1 cellular context compared by ENCODE assay signal in genomic region chr17:50903604-50904521, GRCh38.
A peak's percentile ranks its signal among the peaks of the same experiment; 100 is the strongest.
TF ChIP-seq lines count a peak whose summit lies in the region.

No MANE protein-coding gene starts in this region.

TF ChIP-seq in HepG2, 621 proteins besides CTCF, POLR2A, EP300 and RAD21 (continued from another document):
- TF ChIP-seq THAP9 (CRISPR knock-in tag; IDR thresholded peaks at IDR 0.05; ENCODE audit: borderline replicate concordance): no peak
- TF ChIP-seq IRX3 (CRISPR knock-in tag; IDR thresholded peaks at IDR 0.05; ENCODE audit: borderline replicate concordance, low read depth): no peak
- TF ChIP-seq ZNF629 (CRISPR knock-in tag; conservative IDR thresholded peaks at IDR 0.05): peak; percentile 85
- TF ChIP-seq ZFP36 (IDR thresholded peaks at IDR 0.05; ENCODE audit: borderline replicate concordance, low read depth, low read length, partially characterized antibody): no peak
- TF ChIP-seq ZUFSP (CRISPR knock-in tag; IDR thresholded peaks at IDR 0.05; ENCODE audit: borderline replicate concordance): no peak
- TF ChIP-seq, protein P1, sequence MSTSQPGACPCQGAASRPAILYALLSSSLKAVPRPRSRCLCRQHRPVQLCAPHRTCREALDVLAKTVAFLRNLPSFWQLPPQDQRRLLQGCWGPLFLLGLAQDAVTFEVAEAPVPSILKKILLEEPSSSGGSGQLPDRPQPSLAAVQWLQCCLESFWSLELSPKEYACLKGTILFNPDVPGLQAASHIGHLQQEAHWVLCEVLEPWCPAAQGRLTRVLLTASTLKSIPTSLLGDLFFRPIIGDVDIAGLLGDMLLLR (CRISPR knock-in tag; IDR thresholded peaks at IDR 0.05): no peak
- no peak for TF ChIP-seq RXRA (CRISPR knock-in tag; IDR thresholded peaks at IDR 0.05)
- TF ChIP-seq MBNL3 (CRISPR knock-in tag; conservative IDR thresholded peaks at IDR 0.05): no peak
- TF ChIP-seq PHF5A (CRISPR knock-in tag; IDR thresholded peaks at IDR 0.05; ENCODE audit: low read depth, unreplicated experiment): no peak
- TF ChIP-seq ZFP82 (CRISPR knock-in tag; IDR thresholded peaks at IDR 0.05; ENCODE audit: borderline replicate concordance): 0 out of 2 replicates have a peak, but pooled peaks have one; percentile 8
- no peak for TF ChIP-seq ATF2 (CRISPR knock-in tag; IDR thresholded peaks at IDR 0.05)
- no peak for TF ChIP-seq NKX3-1 (CRISPR knock-in tag; IDR thresholded peaks at IDR 0.05)
- TF ChIP-seq ZNF326 (CRISPR knock-in tag; IDR thresholded peaks at IDR 0.05; ENCODE audit: borderline replicate concordance): no peak
- no peak for TF ChIP-seq ZNF383 (CRISPR knock-in tag; IDR thresholded peaks at IDR 0.05; ENCODE audit: borderline replicate concordance)
- TF ChIP-seq ZNF496 (CRISPR knock-in tag; IDR thresholded peaks at IDR 0.05; ENCODE audit: insufficient replicate concordance): no peak
- no peak for TF ChIP-seq ZNF260 (CRISPR knock-in tag; IDR thresholded peaks at IDR 0.05; ENCODE audit: borderline replicate concordance, low read depth)
- TF ChIP-seq MXI1 (IDR thresholded peaks at IDR 0.05; ENCODE audit: borderline replicate concordance, low read depth, low read length): no peak
- TF ChIP-seq CHCHD3 (CRISPR knock-in tag; IDR thresholded peaks at IDR 0.05): no peak
- no peak for TF ChIP-seq TERF1 (CRISPR knock-in tag; IDR thresholded peaks at IDR 0.05)
- TF ChIP-seq, protein P2, sequence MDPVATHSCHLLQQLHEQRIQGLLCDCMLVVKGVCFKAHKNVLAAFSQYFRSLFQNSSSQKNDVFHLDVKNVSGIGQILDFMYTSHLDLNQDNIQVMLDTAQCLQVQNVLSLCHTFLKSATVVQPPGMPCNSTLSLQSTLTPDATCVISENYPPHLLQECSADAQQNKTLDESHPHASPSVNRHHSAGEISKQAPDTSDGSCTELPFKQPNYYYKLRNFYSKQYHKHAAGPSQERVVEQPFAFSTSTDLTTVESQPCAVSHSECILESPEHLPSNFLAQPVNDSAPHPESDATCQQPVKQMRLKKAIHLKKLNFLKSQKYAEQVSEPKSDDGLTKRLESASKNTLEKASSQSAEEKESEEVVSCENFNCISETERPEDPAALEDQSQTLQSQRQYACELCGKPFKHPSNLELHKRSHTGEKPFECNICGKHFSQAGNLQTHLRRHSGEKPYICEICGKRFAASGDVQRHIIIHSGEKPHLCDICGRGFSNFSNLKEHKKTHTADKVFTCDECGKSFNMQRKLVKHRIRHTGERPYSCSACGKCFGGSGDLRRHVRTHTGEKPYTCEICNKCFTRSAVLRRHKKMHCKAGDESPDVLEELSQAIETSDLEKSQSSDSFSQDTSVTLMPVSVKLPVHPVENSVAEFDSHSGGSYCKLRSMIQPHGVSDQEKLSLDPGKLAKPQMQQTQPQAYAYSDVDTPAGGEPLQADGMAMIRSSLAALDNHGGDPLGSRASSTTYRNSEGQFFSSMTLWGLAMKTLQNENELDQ (CRISPR knock-in tag; IDR thresholded peaks at IDR 0.05; ENCODE audit: borderline replicate concordance): no peak
- no peak for TF ChIP-seq ZNF367 (CRISPR knock-in tag; IDR thresholded peaks at IDR 0.05; ENCODE audit: borderline replicate concordance)
- TF ChIP-seq MEIS2 (CRISPR knock-in tag; IDR thresholded peaks at IDR 0.05): no peak
- no peak for TF ChIP-seq SP5 (CRISPR knock-in tag; IDR thresholded peaks at IDR 0.05; ENCODE audit: borderline replicate concordance, low read depth)
